Comparison of ENCODE assay signal across 19 cellular contexts in the genomic region with DNA sequence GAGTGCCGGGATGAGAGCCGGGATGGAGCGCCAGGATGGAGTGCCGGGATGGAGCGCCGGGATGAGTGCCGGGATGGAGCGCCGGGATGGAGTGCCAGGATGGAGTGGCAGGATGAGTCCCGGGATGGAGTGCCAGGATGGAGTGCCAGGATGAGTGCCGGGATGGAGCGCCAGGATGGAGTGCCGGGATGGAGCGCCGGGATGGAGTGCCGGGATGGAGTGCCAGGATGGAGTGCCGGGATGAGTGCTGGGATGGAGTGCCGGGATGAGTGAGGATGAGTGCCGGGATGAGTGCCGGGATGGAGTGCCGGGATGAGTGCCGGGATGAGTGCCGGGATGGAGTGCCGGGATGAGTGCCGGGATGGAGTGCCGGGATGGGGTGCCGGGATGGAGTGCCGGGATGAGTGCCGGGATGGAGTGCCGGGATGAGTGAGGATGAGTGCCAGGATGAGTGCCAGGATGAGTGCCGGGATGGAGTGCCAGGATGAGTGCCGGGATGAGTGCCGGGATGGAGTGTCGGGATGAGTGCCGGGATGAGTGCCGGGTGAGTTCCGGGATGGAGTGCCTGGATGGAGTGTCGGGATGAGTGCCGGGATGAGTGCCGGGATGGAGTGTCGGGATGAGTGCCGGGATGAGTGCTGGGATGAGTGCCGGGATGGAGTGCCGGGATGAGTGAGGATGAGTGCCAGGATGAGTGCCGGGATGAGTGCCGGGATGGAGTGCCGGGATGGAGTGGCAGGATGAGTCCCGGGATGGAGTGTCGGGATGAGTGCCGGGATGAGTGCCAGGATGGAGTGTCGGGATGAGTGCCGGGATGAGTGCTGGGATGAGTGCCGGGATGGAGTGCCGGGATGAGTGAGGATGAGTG. TPM values are rescaled to one million over a fixed set of nuclear protein-coding genes. Genes with fewer than 3 reads are reported as not detected.
DNase-seq lines count a peak whose midpoint lies in the region; ATAC-seq lines count a peak whose summit lies in the region.
"Not testable (repeated sequence)": the region's sequence is repeated elsewhere in the genome, so short reads cannot be mapped to it uniquely, and the experiment has no call there.
"Had no signal": no experiment of that assay in that cellular context is flagged by ENCODE, and none has a peak within 500 bp of the region (broad histone marks: within the 10 kb centered on the region; RNA-seq: fewer than 3 reads in every experiment).

No MANE protein-coding gene starts in this region.

- not testable (repeated sequence) for H3K27me3 ChIP-seq in CD8-positive, alpha-beta memory T cell (ENCODE audit: insufficient read depth, low read length, poor library complexity, severe bottlenecking)

- not testable (repeated sequence) for H3K4me3 ChIP-seq in CD8-positive, alpha-beta memory T cell (ENCODE audit: low read length)

- peaks cover 5 to 20% (median 7%) of the 10 kb centered on the region in 5 donors for H3K9me3 Mint-ChIP-seq in CD8-positive, alpha-beta memory T cell
- H3K9me3 Mint-ChIP-seq in activated CD8-positive, alpha-beta T cell treated with anti-CD3 and anti-CD28 coated beads, Interleukin-2, amount 10 ng/mL, durations not matched to agents 7 days and 5 days (ENCODE audit: insufficient read depth); activated naive CD4-positive, alpha-beta T cell treated with anti-CD3 and anti-CD28 coated beads for 36 hours; central memory CD8-positive, alpha-beta T cell: not testable (repeated sequence)
- peaks cover 3 to 23% (median 10%) of the 10 kb centered on the region in 7 donors for H3K9me3 Mint-ChIP-seq in naive B cell

- H3K9me3 ChIP-seq in CD8-positive, alpha-beta memory T cell (ENCODE audit: low read length); T-helper 17 cell (ENCODE audit: control insufficient read depth, low read length, poor library complexity, severe bottlenecking): not testable (repeated sequence)

- H3K27ac Mint-ChIP-seq in CD8-positive, alpha-beta memory T cell = peak overlapping the region in 7 of 8 donors; percentile 58 to 100 (median 99)
- H3K27ac Mint-ChIP-seq in T-helper 17 cell = peak overlapping the region; percentile 89
- H3K27ac Mint-ChIP-seq in activated CD8-positive, alpha-beta T cell treated with anti-CD3 and anti-CD28 coated beads, Interleukin-2, amount 10 ng/mL, durations not matched to agents 7 days and 5 days = peak overlapping the region; percentile 96
- H3K27ac Mint-ChIP-seq in activated naive CD4-positive, alpha-beta T cell treated with anti-CD3 and anti-CD28 coated beads for 36 hours = peak overlapping the region; percentile 91
- peak overlapping the region; percentile 100 for H3K27ac Mint-ChIP-seq in central memory CD8-positive, alpha-beta T cell (ENCODE audit: low read depth)
- peak overlapping the region; percentile 94 to 100 (median 100) for H3K27ac Mint-ChIP-seq in naive B cell

- not testable (repeated sequence) for H3K36me3 ChIP-seq in CD8-positive, alpha-beta memory T cell (ENCODE audit: insufficient read depth, low read length)

- intact Hi-C loops in activated naive CD4-positive, alpha-beta T cell treated with anti-CD3 and anti-CD28 coated beads for 36 hours (cut with micrococcal nuclease) = loop anchor here (10.0 kb wide), 1 partner anchor 681 kb away; no protein-coding TSS in a partner anchor

- H3K4me1 Mint-ChIP-seq in CD8-positive, alpha-beta memory T cell; T-helper 17 cell; activated CD8-positive, alpha-beta T cell treated with anti-CD3 and anti-CD28 coated beads, Interleukin-2, amount 10 ng/mL, durations not matched to agents 7 days and 5 days (ENCODE audit: low read depth); activated naive CD4-positive, alpha-beta T cell treated with anti-CD3 and anti-CD28 coated beads for 36 hours (ENCODE audit: low read depth); central memory CD8-positive, alpha-beta T cell; naive B cell: not testable (repeated sequence)

- peak overlapping the region; percentile 80 to 98 (median 89) for H3K4me3 Mint-ChIP-seq in CD8-positive, alpha-beta memory T cell
- H3K4me3 Mint-ChIP-seq in T-helper 17 cell (peak overlapping the region; percentile 82), naive B cell (peak overlapping the region; percentile 44 to 99 (median 85))
- H3K4me3 Mint-ChIP-seq in activated CD8-positive, alpha-beta T cell treated with anti-CD3 and anti-CD28 coated beads, Interleukin-2, amount 10 ng/mL, durations not matched to agents 7 days and 5 days = peak overlapping the region; percentile 72
- peak overlapping the region; percentile 63 for H3K4me3 Mint-ChIP-seq in activated naive CD4-positive, alpha-beta T cell treated with anti-CD3 and anti-CD28 coated beads for 36 hours
- peak overlapping the region; percentile 90 for H3K4me3 Mint-ChIP-seq in central memory CD8-positive, alpha-beta T cell

- ATAC-seq in T-helper 17 cell; activated CD8-positive, alpha-beta T cell treated with anti-CD3 and anti-CD28 coated beads, Interleukin-2, amount 10 ng/mL, durations not matched to agents 7 days and 5 days; central memory CD8-positive, alpha-beta T cell (replicated peaks; ENCODE audit: extremely low read depth, poor library complexity, severe bottlenecking); naive B cell (ENCODE audit: low read depth in 2 of 2): not testable (repeated sequence)

- not testable (repeated sequence) for H3K4me1 ChIP-seq in CD8-positive, alpha-beta memory T cell (ENCODE audit: insufficient read depth, low read length)

- CTCF ChIA-PET in CD8-positive, alpha-beta memory T cell (lab: Charles Lee) = not testable (repeated sequence)
- CTCF ChIA-PET in activated CD8-positive, alpha-beta T cell treated with anti-CD3 and anti-CD28 coated beads, Interleukin-2, amount 10 ng/mL, durations not matched to agents 7 days and 5 days (lab: Charles Lee) = interaction anchor here (1.1 kb wide), 1 partner anchor 220 kb away, joined by 4 read pairs; no protein-coding TSS in a partner anchor
- CTCF ChIA-PET in activated naive CD4-positive, alpha-beta T cell treated with anti-CD3 and anti-CD28 coated beads for 36 hours (lab: Charles Lee) = interaction anchor here (0.5 kb wide), 1 partner anchor 136 kb away, joined by 3 read pairs; no protein-coding TSS in a partner anchor

- DNase-seq in CD8-positive, alpha-beta memory T cell = peak in 1 of 5 donors; percentile 12
- DNase-seq in T-helper 17 cell; central memory CD8-positive, alpha-beta T cell (ENCODE audit: low spot score in 2 of 2); naive B cell: not testable (repeated sequence)
- DNase-seq in activated CD8-positive, alpha-beta T cell treated with anti-CD3 and anti-CD28 coated beads, Interleukin-2, amount 10 ng/mL, durations not matched to agents 7 days and 5 days = peak; percentile 29
- DNase-seq in activated naive CD4-positive, alpha-beta T cell treated with anti-CD3 and anti-CD28 coated beads for 36 hours = peak; percentile 18
- DNase-seq in stimulated activated CD4-positive, alpha-beta T cell treated with anti-CD3 and anti-CD28 coated beads, Interleukin-15, amount 100 ng/mL, for 24 hours = peak; percentile 35

- H3K36me3 Mint-ChIP-seq in CD8-positive, alpha-beta memory T cell; T-helper 17 cell (ENCODE audit: low read depth); activated CD8-positive, alpha-beta T cell treated with anti-CD3 and anti-CD28 coated beads, Interleukin-2, amount 10 ng/mL, durations not matched to agents 7 days and 5 days (ENCODE audit: low read depth); activated naive CD4-positive, alpha-beta T cell treated with anti-CD3 and anti-CD28 coated beads for 36 hours (ENCODE audit: low read depth); naive B cell: not testable (repeated sequence)
- peaks cover 44% of the 10 kb centered on the region for H3K36me3 Mint-ChIP-seq in central memory CD8-positive, alpha-beta T cell (ENCODE audit: insufficient read depth)

- POLR2A ChIA-PET in CD8-positive, alpha-beta memory T cell (lab: Charles Lee); activated CD8-positive, alpha-beta T cell treated with anti-CD3 and anti-CD28 coated beads, Interleukin-2, amount 10 ng/mL, durations not matched to agents 7 days and 5 days (lab: Charles Lee): not testable (repeated sequence)

- not testable (repeated sequence) for H3K27ac ChIP-seq in CD8-positive, alpha-beta memory T cell (ENCODE audit: low read depth, low read length)

- H3K27me3 Mint-ChIP-seq in CD8-positive, alpha-beta memory T cell = peaks cover 4 to 16% of the 10 kb centered on the region in 2 donors
- H3K27me3 Mint-ChIP-seq in T-helper 17 cell; activated CD8-positive, alpha-beta T cell treated with anti-CD3 and anti-CD28 coated beads, Interleukin-2, amount 10 ng/mL, durations not matched to agents 7 days and 5 days (ENCODE audit: low read depth); activated naive CD4-positive, alpha-beta T cell treated with anti-CD3 and anti-CD28 coated beads for 36 hours (ENCODE audit: low read depth); naive B cell: not testable (repeated sequence)
- peaks cover 17% of the 10 kb centered on the region for H3K27me3 Mint-ChIP-seq in central memory CD8-positive, alpha-beta T cell

RNA-seq across cellular contexts. Expression of gene HELT, which starts 52.9 kb away (rescaled TPM):
- total RNA-seq in CD8-positive, alpha-beta memory T cell = not detected
- polyA plus RNA-seq in CD8-positive, alpha-beta memory T cell = not detected
- total RNA-seq in T-helper 17 cell = not detected
- total RNA-seq in activated CD8-positive, alpha-beta T cell treated with anti-CD3 and anti-CD28 coated beads, Interleukin-2, amount 10 ng/mL, durations not matched to agents 7 days and 5 days = not detected
- not detected for total RNA-seq in activated naive CD4-positive, alpha-beta T cell treated with anti-CD3 and anti-CD28 coated beads for 36 hours
- polyA plus RNA-seq in naive B cell (ENCODE audit: low read depth in 6 of 6) = not detected
- total RNA-seq: A673, astrocyte, cardiac muscle cell, colonic mucosa, epithelial cell of proximal tubule, glomerular endothelial cell, HepG2, HFFc6, LHCN-M2, sigmoid colon, SJSA1 had no signal
- polyA plus RNA-seq: cardiac muscle cell, HepG2, psoas muscle, sigmoid colon had no signal
